ENCODE assay signal across 23 cellular contexts in the genomic region with DNA sequence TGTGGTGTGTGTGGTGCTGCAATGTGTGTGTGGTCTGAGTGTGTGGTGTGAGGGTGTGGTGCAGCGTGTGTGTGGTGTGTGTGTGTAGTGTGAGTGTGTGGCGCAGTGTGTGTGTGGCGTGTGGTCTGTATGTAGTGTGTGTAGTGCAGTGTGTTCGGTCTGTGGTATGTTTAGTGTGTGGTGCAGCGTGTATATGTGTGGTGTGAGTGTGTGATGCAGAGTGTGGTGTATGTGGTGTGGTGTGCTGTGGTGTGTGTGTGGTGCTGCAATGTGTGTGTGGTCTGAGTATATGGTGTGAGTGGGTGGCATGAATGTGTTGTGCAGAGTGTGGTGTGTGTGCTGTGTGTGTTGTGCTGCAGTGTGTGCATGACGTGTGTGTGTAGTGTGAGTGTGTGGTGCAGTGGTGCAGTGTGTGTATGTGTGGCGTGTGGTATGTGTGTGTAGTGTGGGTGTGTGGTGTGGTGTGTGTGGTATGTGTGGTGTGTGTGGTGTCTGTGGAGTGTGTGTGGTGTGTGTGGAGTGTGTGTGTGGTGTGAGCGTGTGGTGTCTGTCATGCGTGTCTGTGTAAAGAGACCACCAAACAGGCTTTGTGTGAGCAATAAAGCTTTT.
"Had no signal": no experiment of that assay in that cellular context is flagged by ENCODE, and none has a peak within 500 bp of the region (broad histone marks: within the 10 kb centered on the region; RNA-seq: fewer than 3 reads in every experiment).

No MANE protein-coding gene starts in this region.

- H3K4me3 Mint-ChIP-seq: activated B cell treated with CpG ODN at 0.5 μM for 24 hours; activated CD4-positive, alpha-beta T cell treated with anti-CD3 and anti-CD28 coated beads for 36 hours; activated naive CD4-positive, alpha-beta T cell treated with anti-CD3 and anti-CD28 coated beads, Interleukin-2, amount 10 ng/mL, durations not matched to agents 7 days and 5 days; activated T-cell treated with anti-CD3 and anti-CD28 coated beads, Interleukin-2, amount 50 U/mL, for 4 hours; stimulated activated memory B cell treated with anti-CD40 and anti-IgM and Interleukin-4, amounts not matched to agents 10 μg/mL and 1 μg/mL and 100 μg/mL, for 72 hours; T-cell; type B pancreatic cell had no signal

- H3K36me3 ChIP-seq: left ventricle myocardium inferior had no signal

- H3K4me1 ChIP-seq: testis had no signal

- ATAC-seq: activated CD4-positive, alpha-beta T cell treated with anti-CD3 and anti-CD28 coated beads for 36 hours; activated T-cell treated with anti-CD3 and anti-CD28 coated beads, Interleukin-2, amount 50 U/mL, for 4 hours; esophagus mucosa; sciatic nerve; SK-N-SH treated with all-trans-retinoic acid at 6 μM for 48 hours; T-cell had no signal

- H3K4me1 Mint-ChIP-seq: activated B cell treated with CpG ODN at 0.5 μM for 24 hours; activated CD4-positive, alpha-beta T cell treated with anti-CD3 and anti-CD28 coated beads for 36 hours; activated naive CD4-positive, alpha-beta T cell treated with anti-CD3 and anti-CD28 coated beads, Interleukin-2, amount 10 ng/mL, durations not matched to agents 7 days and 5 days; T-cell had no signal

- H3K27me3 Mint-ChIP-seq: activated naive CD4-positive, alpha-beta T cell treated with anti-CD3 and anti-CD28 coated beads, Interleukin-2, amount 10 ng/mL, durations not matched to agents 7 days and 5 days; stimulated activated memory B cell treated with anti-CD40 and anti-IgM and Interleukin-4, amounts not matched to agents 10 μg/mL and 1 μg/mL and 100 μg/mL, for 72 hours had no signal

- H3K36me3 Mint-ChIP-seq: activated naive CD4-positive, alpha-beta T cell treated with anti-CD3 and anti-CD28 coated beads, Interleukin-2, amount 10 ng/mL, durations not matched to agents 7 days and 5 days; stimulated activated memory B cell treated with anti-CD40 and anti-IgM and Interleukin-4, amounts not matched to agents 10 μg/mL and 1 μg/mL and 100 μg/mL, for 72 hours; T-cell; type B pancreatic cell had no signal

- H3K4me3 ChIP-seq: left ventricle myocardium inferior, testis had no signal

- DNase-seq: activated B cell treated with CpG ODN at 0.5 μM for 24 hours; activated CD4-positive, alpha-beta T cell treated with anti-CD3 and anti-CD28 coated beads for 36 hours; activated CD4-positive, alpha-beta T cell treated with anti-CD3 and anti-CD28 coated beads, Interleukin-2, amount 50 U/mL, for 48 hours; activated CD8-positive, alpha-beta memory T cell treated with anti-CD3 and anti-CD28 coated beads, Interleukin-2, amount 50 U/mL, for 48 hours; activated naive CD4-positive, alpha-beta T cell treated with anti-CD3 and anti-CD28 coated beads, Interleukin-2, amount 10 ng/mL, durations not matched to agents 7 days and 5 days; activated T-cell treated with anti-CD3 and anti-CD28 coated beads, Interleukin-2, amount 50 U/mL, for 4 hours; amygdala; central memory CD4-positive, alpha-beta T cell; effector memory CD4-positive, alpha-beta T cell; foreskin melanocyte; glutamatergic neuron; hypothalamus; left ventricle myocardium inferior; mammary epithelial cell; small intestine; stimulated activated CD4-positive, alpha-beta T cell treated with anti-CD3 and anti-CD28 coated beads, Interleukin-2, amount 100 ng/mL, for 24 hours; T-cell; testis had no signal

- H3K27me3 ChIP-seq: testis had no signal

- H3K9me3 Mint-ChIP-seq: activated B cell treated with CpG ODN at 0.5 μM for 24 hours; activated naive CD4-positive, alpha-beta T cell treated with anti-CD3 and anti-CD28 coated beads, Interleukin-2, amount 10 ng/mL, durations not matched to agents 7 days and 5 days; activated T-cell treated with anti-CD3 and anti-CD28 coated beads, Interleukin-2, amount 50 U/mL, for 4 hours; stimulated activated memory B cell treated with anti-CD40 and anti-IgM and Interleukin-4, amounts not matched to agents 10 μg/mL and 1 μg/mL and 100 μg/mL, for 72 hours; T-cell; type B pancreatic cell had no signal

- H3K27ac ChIP-seq: left ventricle myocardium inferior, testis had no signal

- H3K9me3 ChIP-seq: left ventricle myocardium inferior, testis had no signal

- H3K27ac Mint-ChIP-seq: activated B cell treated with CpG ODN at 0.5 μM for 24 hours; activated CD4-positive, alpha-beta T cell treated with anti-CD3 and anti-CD28 coated beads for 36 hours; activated naive CD4-positive, alpha-beta T cell treated with anti-CD3 and anti-CD28 coated beads, Interleukin-2, amount 10 ng/mL, durations not matched to agents 7 days and 5 days; stimulated activated memory B cell treated with anti-CD40 and anti-IgM and Interleukin-4, amounts not matched to agents 10 μg/mL and 1 μg/mL and 100 μg/mL, for 72 hours; T-cell; type B pancreatic cell had no signal
